In genomic region chr11:111298466-111299110, GRCh38 we compare ENCODE assay signal across 8 cellular contexts. TPM values are rescaled to one million over a fixed set of nuclear protein-coding genes. Genes with fewer than 3 reads are reported as not detected.
DNase-seq lines count a peak whose midpoint lies in the region; ATAC-seq and TF ChIP-seq lines count a peak whose summit lies in the region.

Gene POU2AF3 (plus strand): TSS chr11:111298546. CDS start chr11:111298582, 36 bp downstream.

- no peak within 1 kb of the TSS for H3K27ac ChIP-seq in BLaER1 treated with 17β-estradiol and CSF1 and Interleukin-3, amounts not matched to agents 10 nM and 100 nM
- peak within 1 kb of the TSS in 1 of 2 donors; percentile 29 for H3K27ac ChIP-seq in aorta (ENCODE audit: low read depth in 1 of 2, low read length in 2 of 2)

- H3K9me3 Mint-ChIP-seq in mesothelial cell of epicardium, result no peaks in the 10 kb centered on the region

- H3K4me2 ChIP-seq in BLaER1 treated with 17β-estradiol and CSF1 and Interleukin-3, amounts not matched to agents 10 nM and 100 nM, result peak within 1 kb of the TSS; percentile 65 to 87 (median 84)

- peaks cover 0 to 6% (median 0%) of the 10 kb centered on the region in 11 experiments; a peak in 1 of 22 replicates for H4K20me1 ChIP-seq in BLaER1 treated with 17β-estradiol and CSF1 and Interleukin-3, amounts not matched to agents 10 nM and 100 nM

- 5% methylated on average over 37 to 57 of the region's 57 CpGs for WGBS in aorta, 2 donors

- H3K27me3 Mint-ChIP-seq in mesothelial cell of epicardium (ENCODE audit: low read depth), result peaks cover 39% of the 10 kb centered on the region

- no peak for TF ChIP-seq CTCF in cardiac fibroblast (IDR thresholded peaks at IDR 0.05; ENCODE audit: low read depth, low read length)
- TF ChIP-seq CTCF in mesothelial cell of epicardium (IDR thresholded peaks at IDR 0.05; ENCODE audit: unreplicated experiment), result no peak

- peak; percentile 24 for ATAC-seq in HG02870 (IDR thresholded peaks at IDR 0.05; ENCODE audit: unreplicated experiment)
- ATAC-seq in aorta (ENCODE audit: low FRiP score), result peak; percentile 70
- ATAC-seq in HG03097 (IDR thresholded peaks at IDR 0.05; ENCODE audit: low FRiP score, unreplicated experiment), result no peak

- H3K4me3 Mint-ChIP-seq in mesothelial cell of epicardium, result peak within 1 kb of the TSS; percentile 73

- H3K4me1 Mint-ChIP-seq in mesothelial cell of epicardium, result peaks cover 33% of the 10 kb centered on the region

- intact Hi-C loops in aorta (cut with DNase I), result loop anchor here (2.0 to 5.0 kb wide), 3 partner anchors 34 to 124 kb away; no protein-coding TSS in a partner anchor

- no peaks in the 10 kb centered on the region for H3K36me3 ChIP-seq in BLaER1 treated with 17β-estradiol and CSF1 and Interleukin-3, amounts not matched to agents 10 nM and 100 nM
- H3K36me3 ChIP-seq in aorta (ENCODE audit: control insufficient read depth in 1 of 2, insufficient read depth in 2 of 2, low read length in 1 of 2), result no peaks in the 10 kb centered on the region

- H3K27ac Mint-ChIP-seq in mesothelial cell of epicardium, result no peak within 1 kb of the TSS

- peaks cover 0 to 13% (median 9%) of the 10 kb centered on the region in 11 experiments; a peak in 13 of 22 replicates for H3K9me3 ChIP-seq in BLaER1 treated with 17β-estradiol and CSF1 and Interleukin-3, amounts not matched to agents 10 nM and 100 nM (replicated peaks in 1 of 11)
- H3K9me3 ChIP-seq in aorta (ENCODE audit: control insufficient read depth, low read length), result no peaks in the 10 kb centered on the region

- peaks cover 39 to 65% (median 56%) of the 10 kb centered on the region in 11 experiments for H3K27me3 ChIP-seq in BLaER1 treated with 17β-estradiol and CSF1 and Interleukin-3, amounts not matched to agents 10 nM and 100 nM
- H3K27me3 ChIP-seq in aorta (ENCODE audit: control insufficient read depth in 1 of 2, insufficient read depth in 2 of 2, low read length in 1 of 2), result no peaks in the 10 kb centered on the region

- DNase-seq in cardiac fibroblast (ENCODE audit: low read depth in 2 of 2) (no peak), mesothelial cell of epicardium (ENCODE audit: low spot score in 2 of 2, unreplicated experiment in 2 of 2) (peak in 1 of 2 experiments; percentile 31), aorta (peak in 1 of 2 donors; percentile 78), EL (no peak), medulla oblongata (ENCODE audit: extremely low spot score) (no peak)

- peak within 1 kb of the TSS in 10 of 11 experiments; percentile 26 to 62 (median 48); a peak in 12 of 22 replicates for H3K9ac ChIP-seq in BLaER1 treated with 17β-estradiol and CSF1 and Interleukin-3, amounts not matched to agents 10 nM and 100 nM

- H3K36me3 Mint-ChIP-seq in mesothelial cell of epicardium, result peaks cover 2% of the 10 kb centered on the region

- peak within 1 kb of the TSS; percentile 52 to 69 (median 58) for H3K4me3 ChIP-seq in BLaER1 treated with 17β-estradiol and CSF1 and Interleukin-3, amounts not matched to agents 10 nM and 100 nM
- H3K4me3 ChIP-seq in cardiac fibroblast (replicated peaks in 1 of 2; ENCODE audit: low read depth in 2 of 2, low read length in 2 of 2) (peak within 1 kb of the TSS; percentile 45 to 51), aorta (ENCODE audit: low read length in 2 of 2) (peak within 1 kb of the TSS; percentile 28 to 60)

- H3K4me1 ChIP-seq in BLaER1 treated with 17β-estradiol and CSF1 and Interleukin-3, amounts not matched to agents 10 nM and 100 nM, result peaks cover 0 to 5% (median 0%) of the 10 kb centered on the region in 10 experiments; a peak in 3 of 20 replicates
- H3K4me1 ChIP-seq in aorta (ENCODE audit: control insufficient read depth in 1 of 2, insufficient read depth in 2 of 2, low read length in 2 of 2), result peaks cover 0 to 1% of the 10 kb centered on the region in 2 donors

RNA-seq across cellular contexts. Expression of gene POU2AF3, which starts in this region (rescaled TPM):
- total RNA-seq in mesothelial cell of epicardium (3.0 to 4.1 TPM (median 3.4 TPM) in 3 replicates), aorta (1 to 10 TPM; 1.1 to 4.5 TPM)
- 1 to 10 TPM in 1 of 2 donors, not detected in 1; 4.2 TPM for polyA plus RNA-seq in aorta
